Comparison of ENCODE assay signal across 8 cellular contexts in the genomic region with DNA sequence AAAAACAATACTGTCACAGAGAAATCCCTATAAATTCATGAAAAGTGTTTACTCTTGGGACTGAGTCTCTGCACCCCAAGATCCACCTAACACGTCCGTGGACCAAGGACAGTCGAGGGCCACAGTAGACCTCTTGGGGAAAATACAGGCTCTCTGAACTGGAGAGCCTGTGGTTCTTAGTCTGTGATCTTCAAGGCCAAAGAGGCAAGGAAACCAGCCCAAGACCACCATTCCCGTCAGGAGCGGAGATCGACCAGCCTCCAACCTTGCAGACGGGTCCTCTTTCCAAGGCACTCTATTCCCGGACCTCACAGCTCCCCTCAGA. TPM values are rescaled to one million over a fixed set of nuclear protein-coding genes. Genes with fewer than 3 reads are reported as not detected.
A peak's percentile ranks its signal among the peaks of the same experiment; 100 is the strongest.
DNase-seq lines count a peak whose midpoint lies in the region; ATAC-seq and TF ChIP-seq lines count a peak whose summit lies in the region.

No MANE protein-coding gene starts in this region.

- peak overlapping the region; percentile 72 for H3K27ac ChIP-seq in foreskin keratinocyte

- peak overlapping the region; percentile 67 to 72 (median 69) for H3K4me3 Mint-ChIP-seq in T-cell

- peak; percentile 4 for ATAC-seq in GM19351 (IDR thresholded peaks at IDR 0.05; ENCODE audit: unreplicated experiment)
- ATAC-seq in T-cell (replicated peaks in 1 of 4): no peak
- ATAC-seq in foreskin keratinocyte: no peak
- ATAC-seq in left lobe of liver: no peak
- no peak for ATAC-seq in HG03439 (IDR thresholded peaks at IDR 0.05; ENCODE audit: unreplicated experiment)

- peak overlapping the region; percentile 83 for H3K4me3 ChIP-seq in skeletal muscle satellite cell (ENCODE audit: low read length)

- peaks cover 13 to 30% (median 25%) of the 10 kb centered on the region in 3 donors for H3K4me1 Mint-ChIP-seq in T-cell

- peak overlapping the region; percentile 95 for H3K4me2 ChIP-seq in skeletal muscle satellite cell (ENCODE audit: low read length)

- H3K9me3 ChIP-seq in skeletal muscle satellite cell (replicated peaks; ENCODE audit: low read length): no peaks in the 10 kb centered on the region

- no peaks in the 10 kb centered on the region for H3K36me3 Mint-ChIP-seq in T-cell

- H3K4me1 ChIP-seq in foreskin keratinocyte (peaks cover 9% of the 10 kb centered on the region), skeletal muscle satellite cell (ENCODE audit: control insufficient read depth, insufficient read depth, low read length) (peaks cover 26% of the 10 kb centered on the region)

- H3K9me3 Mint-ChIP-seq in T-cell: no peaks in the 10 kb centered on the region

- no peak for TF ChIP-seq CTCF in foreskin keratinocyte (conservative IDR thresholded peaks at IDR 0.05)

- H3K27me3 ChIP-seq in foreskin keratinocyte: no peaks in the 10 kb centered on the region
- no peaks in the 10 kb centered on the region for H3K27me3 ChIP-seq in skeletal muscle satellite cell (ENCODE audit: control insufficient read depth, insufficient read depth, low read length)

- peaks cover 63 to 65% of the 10 kb centered on the region in 2 donors for H3K27me3 Mint-ChIP-seq in T-cell

- H3K9ac ChIP-seq in skeletal muscle satellite cell (ENCODE audit: low read depth, low read length): peak overlapping the region; percentile 84

- no peaks in the 10 kb centered on the region for H3K36me3 ChIP-seq in skeletal muscle satellite cell (ENCODE audit: insufficient read depth, low read length)

- CTCF ChIA-PET in T-cell (lab: Charles Lee): interaction anchor here in 1 of 2 donors (0.5 to 0.6 kb wide), 2 partner anchors 25 to 264 kb away, joined by 4 to 6 read pairs; no protein-coding TSS in a partner anchor

- DNase-seq in T-cell: no peak
- no peak for DNase-seq in foreskin keratinocyte
- DNase-seq in HPDE6-E6E7 (ENCODE audit: extremely low spot score): no peak
- no peak for DNase-seq in islet precursor cell
- DNase-seq in left lobe of liver (ENCODE audit: low spot score): no peak

- POLR2A ChIA-PET in T-cell (lab: Charles Lee): no interaction called here

- H3K27ac Mint-ChIP-seq in T-cell: no peak overlapping the region

RNA-seq across cellular contexts. Expression of a gene that starts 1.6 kb away (rescaled TPM):
- 1 to 10 TPM in 1 of 5 donors, under 1 TPM in 4; 0.23 to 1.6 (median 0.70) TPM for total RNA-seq in T-cell
- 52.4 and 52.6 TPM in 2 replicates for total RNA-seq in foreskin keratinocyte
- polyA plus RNA-seq in foreskin keratinocyte: 11.3 and 12.1 TPM in 2 replicates
- total RNA-seq in skeletal muscle satellite cell (2012; rRNA removed): 42.2 and 47.7 TPM in 2 replicates
- total RNA-seq in left lobe of liver: 26.2 TPM

RNA-seq across cellular contexts. Expression of a gene that starts 40.8 kb away (rescaled TPM):
- total RNA-seq in T-cell: 1 to 10 TPM in 3 of 5 donors, not detected in 2; 1.2 to 2.1 (median 1.6) TPM
- total RNA-seq in foreskin keratinocyte: 5.2 and 7.5 TPM in 2 replicates
- 5.2 and 7.9 TPM in 2 replicates for polyA plus RNA-seq in foreskin keratinocyte
- 238 and 295 TPM in 2 replicates for total RNA-seq in skeletal muscle satellite cell (2012; rRNA removed)
- total RNA-seq in left lobe of liver: 1.0 TPM

Comparison
In these comparisons a context has a peak if more than half of its experiments do, and no peak if none do; other contexts are left out.
1. RNA of a gene that starts 1.6 kb away (total RNA-seq): 52.4 to 52.6 TPM in foreskin keratinocyte and 26.2 TPM in left lobe of liver (single experiment); 0.23 to 1.6 TPM in T-cell; every median in the first group is over 10 times any median in the second.